Comparison of ENCODE assay signal across 8 cellular contexts in genomic region chr13:113584870-113585671, GRCh38. TPM values are rescaled to one million over a fixed set of nuclear protein-coding genes. Genes with fewer than 3 reads are reported as not detected.
DNase-seq lines count a peak whose midpoint lies in the region; ATAC-seq and TF ChIP-seq lines count a peak whose summit lies in the region.

No MANE protein-coding gene starts in this region.

- H3K9me3 ChIP-seq in sigmoid colon, result no peaks in the 10 kb centered on the region

- peaks cover 0 to 21% (median 13%) of the 10 kb centered on the region in 4 donors for H3K4me1 ChIP-seq in sigmoid colon

- H3K36me3 ChIP-seq in sigmoid colon, result peaks cover 0 to 18% (median 3%) of the 10 kb centered on the region in 4 donors

- no peak for TF ChIP-seq CTCF in sigmoid colon (IDR thresholded peaks at IDR 0.05)

- DNase-seq in ELR (ENCODE audit: low read depth) (peak; percentile 42), HuH-7 (ENCODE audit: low spot score) (peak; percentile 48), left ventricle myocardium superior (peak; percentile 45), sigmoid colon (peak; percentile 48), middle frontal gyrus (ENCODE audit: extremely low spot score, low spot score) (no peak), NCI-H1436 treated with DMSO at 0.1 percent for 48 hours (lab: John Stamatoyannopoulos, UW) (no peak)
- peak; percentile 21 for DNase-seq in activated T-helper 2 cell treated with anti-CD3 and anti-CD28 coated beads, Interferon-gamma antibody, Interleukin-2, Interleukin-4, amounts not matched to agents 10 μg/mL and 5 μg/mL and 100 μg/mL, durations not matched to agents 14 hours and 24 hours and 36 hours (ENCODE audit: low spot score)

- H3K4me3 Mint-ChIP-seq in activated T-helper 2 cell treated with anti-CD3 and anti-CD28 coated beads, Interferon-gamma antibody, Interleukin-2, Interleukin-4, amounts not matched to agents 10 μg/mL and 5 μg/mL and 100 μg/mL, durations not matched to agents 14 hours and 24 hours and 36 hours (ENCODE audit: low read depth), result peak overlapping the region; percentile 88

- peaks cover 41% of the 10 kb centered on the region for H3K36me3 Mint-ChIP-seq in activated T-helper 2 cell treated with anti-CD3 and anti-CD28 coated beads, Interferon-gamma antibody, Interleukin-2, Interleukin-4, amounts not matched to agents 10 μg/mL and 5 μg/mL and 100 μg/mL, durations not matched to agents 14 hours and 24 hours and 36 hours (ENCODE audit: low read depth)

- peaks cover 32% of the 10 kb centered on the region for H3K4me1 Mint-ChIP-seq in activated T-helper 2 cell treated with anti-CD3 and anti-CD28 coated beads, Interferon-gamma antibody, Interleukin-2, Interleukin-4, amounts not matched to agents 10 μg/mL and 5 μg/mL and 100 μg/mL, durations not matched to agents 14 hours and 24 hours and 36 hours (ENCODE audit: low read depth)

- TF ChIP-seq EP300 in sigmoid colon (IDR thresholded peaks at IDR 0.05), result no peak

- no peaks in the 10 kb centered on the region for H3K9me3 Mint-ChIP-seq in activated T-helper 2 cell treated with anti-CD3 and anti-CD28 coated beads, Interferon-gamma antibody, Interleukin-2, Interleukin-4, amounts not matched to agents 10 μg/mL and 5 μg/mL and 100 μg/mL, durations not matched to agents 14 hours and 24 hours and 36 hours

- H3K27ac ChIP-seq in sigmoid colon, result peak overlapping the region in 1 of 4 donors; percentile 14

- H3K27me3 ChIP-seq in sigmoid colon, result no peaks in the 10 kb centered on the region

- no peak for TF ChIP-seq POLR2A in sigmoid colon (IDR thresholded peaks at IDR 0.05)

- H3K4me3 ChIP-seq in sigmoid colon, result peak overlapping the region; percentile 26 to 71 (median 60)

- WGBS in sigmoid colon, 2 donors, result 0 to 1% methylated on average over 105 of the region's 105 CpGs

- H3K27ac Mint-ChIP-seq in activated T-helper 2 cell treated with anti-CD3 and anti-CD28 coated beads, Interferon-gamma antibody, Interleukin-2, Interleukin-4, amounts not matched to agents 10 μg/mL and 5 μg/mL and 100 μg/mL, durations not matched to agents 14 hours and 24 hours and 36 hours, result peak overlapping the region; percentile 88

- H3K27me3 Mint-ChIP-seq in activated T-helper 2 cell treated with anti-CD3 and anti-CD28 coated beads, Interferon-gamma antibody, Interleukin-2, Interleukin-4, amounts not matched to agents 10 μg/mL and 5 μg/mL and 100 μg/mL, durations not matched to agents 14 hours and 24 hours and 36 hours (ENCODE audit: low read depth), result no peaks in the 10 kb centered on the region

- intact Hi-C loops in activated T-helper 2 cell treated with anti-CD3 and anti-CD28 coated beads, Interferon-gamma antibody, Interleukin-2, Interleukin-4, amounts not matched to agents 10 μg/mL and 5 μg/mL and 100 μg/mL, durations not matched to agents 14 hours and 24 hours and 36 hours (cut with micrococcal nuclease), result loop anchor here (2.0 kb wide), 1 partner anchor 94 kb away; the partner anchor contains the start of gene DCUN1D2
- intact Hi-C loops in left ventricle myocardium superior (cut with micrococcal nuclease) (no loop called here), sigmoid colon (cut with DNase I) (no loop called here)

- ATAC-seq in GM21526 (IDR thresholded peaks at IDR 0.05; ENCODE audit: low FRiP score, unreplicated experiment) (peak; percentile 35), left ventricle myocardium superior (no peak)

RNA-seq across cellular contexts. Expression of gene TFDP1, which starts 0.5 kb away (rescaled TPM):
- total RNA-seq in activated T-helper 2 cell treated with anti-CD3 and anti-CD28 coated beads, Interferon-gamma antibody, Interleukin-2, Interleukin-4, amounts not matched to agents 10 μg/mL and 5 μg/mL and 100 μg/mL, durations not matched to agents 14 hours and 24 hours and 36 hours, result 164 and 177 TPM in 2 replicates
- total RNA-seq in left ventricle myocardium superior, result 45.1 TPM
- 10 to 100 TPM; 26.5 to 46.0 (median 33.8) TPM for total RNA-seq in sigmoid colon
- 10 to 100 TPM; 40.2 to 57.1 (median 54.6) TPM for polyA plus RNA-seq in sigmoid colon

Comparison
In these comparisons a context has a peak if more than half of its experiments do, and no peak if none do; other contexts are left out.
1. DNase-seq: peak in ELR (single experiment), HuH-7 (single experiment), activated T-helper 2 cell treated with anti-CD3 and anti-CD28 coated beads, Interferon-gamma antibody, Interleukin-2, Interleukin-4, amounts not matched to agents 10 μg/mL and 5 μg/mL and 100 μg/mL, durations not matched to agents 14 hours and 24 hours and 36 hours (single experiment), left ventricle myocardium superior (single experiment) and sigmoid colon (single experiment); none in middle frontal gyrus (single experiment) and NCI-H1436 treated with DMSO at 0.1 percent for 48 hours (single experiment).